Comparison of ENCODE assay signal across 26 cellular contexts in the genomic region with DNA sequence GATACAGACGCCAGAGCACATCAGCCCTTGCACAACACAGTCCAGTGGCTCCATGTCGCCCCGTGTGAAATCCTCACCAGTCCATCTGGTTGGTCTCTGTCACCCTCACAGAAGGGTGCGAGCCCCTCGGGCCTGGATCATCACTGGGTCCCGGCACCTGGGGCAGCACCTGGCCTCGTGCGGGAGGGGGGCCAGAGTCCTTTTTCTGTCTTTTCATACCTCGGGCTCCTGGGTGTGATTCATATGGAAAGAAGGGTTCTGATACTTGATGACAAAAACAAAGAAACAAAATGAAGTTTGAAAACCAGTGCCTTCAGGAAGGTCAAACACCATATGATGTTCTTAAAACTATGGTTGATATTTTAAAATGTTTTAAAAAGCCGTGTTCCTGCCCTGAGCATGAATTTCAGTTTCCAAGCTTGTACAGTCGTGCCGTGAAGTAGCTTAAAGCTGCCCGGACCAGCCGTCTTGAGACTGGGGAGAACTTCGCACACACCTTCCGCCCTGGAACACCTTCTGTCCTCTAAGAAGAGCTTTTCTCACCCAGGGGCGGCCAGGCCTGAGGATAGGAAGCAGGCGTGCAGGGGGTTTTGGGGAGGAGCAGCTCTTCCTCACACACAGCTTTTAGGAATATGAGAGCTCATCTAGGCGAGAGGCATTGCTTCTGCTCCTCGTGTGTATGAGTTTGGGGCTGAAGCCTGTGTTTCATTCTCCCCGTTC. TPM values are rescaled to one million over a fixed set of nuclear protein-coding genes. Genes with fewer than 3 reads are reported as not detected.
DNase-seq lines count a peak whose midpoint lies in the region; ATAC-seq, FAIRE-seq and TF ChIP-seq lines count a peak whose summit lies in the region.
"Had no signal": no experiment of that assay in that cellular context is flagged by ENCODE, and none has a peak within 500 bp of the region (broad histone marks: within the 10 kb centered on the region; RNA-seq: fewer than 3 reads in every experiment).

No MANE protein-coding gene starts in this region.

- TF ChIP-seq EP300 in GM12878 (IDR thresholded peaks at IDR 0.05; ENCODE audit: borderline replicate concordance in 1 of 2, control insufficient read depth in 1 of 2, low read depth in 2 of 2, low read length in 2 of 2), result no peak

- peak; percentile 32 for DNase-seq in natural killer cell treated with Interleukin-12 subunit alpha and Interleukin-12 subunit beta and Interleukin-15 and Interleukin-18, amount 100 ng/mL, for 72 hours (ENCODE audit: low spot score)
- DNase-seq in natural killer cell (no peak), GM12878 (ENCODE audit: low read depth, low spot score) (no peak), neural crest cell (ENCODE audit: low read depth, low spot score) (no peak), medulla oblongata (ENCODE audit: extremely low spot score) (no peak), OCI-M1 (lab: John Stamatoyannopoulos, UW) (no peak)
- no peak for DNase-seq in NK-92 treated with Interleukin-12 subunit alpha and Interleukin-12 subunit beta, amount 100 ng/mL, for 24 hours (lab: John Stamatoyannopoulos, UW)
- DNase-seq: activated CD8-positive, alpha-beta memory T cell treated with anti-CD3 and anti-CD28 coated beads, Interleukin-2, amount 10 ng/mL, durations not matched to agents 7 days and 5 days; cerebellar nuclear complex; DMS79; GDM1; HCEC 1CT; islet precursor cell; left ventricle myocardium superior; NCI-H1105 treated with DMSO at 0.1 percent for 48 hours; retina; upper lobe of left lung had no signal

- no peaks in the 10 kb centered on the region for H3K79me2 ChIP-seq in GM12878 (ENCODE audit: control insufficient read depth, insufficient read depth, low read length)

- WGBS in GM12878 (ENCODE audit: insufficient coverage, insufficient replicate concordance, low lambda C conversion rate, missing lambda C conversion rate), result 36% methylated on average over 20 of the region's 21 CpGs

- no peaks in the 10 kb centered on the region for H3K9me3 ChIP-seq in GM12878 (replicated peaks; ENCODE audit: control insufficient read depth, insufficient read depth, low read length)
- H3K9me3 ChIP-seq: BLaER1, ovary, upper lobe of left lung had no signal

- no peaks in the 10 kb centered on the region for H3K27me3 ChIP-seq in GM12878 (replicated peaks in 1 of 2; ENCODE audit: control insufficient read depth in 2 of 2, insufficient read depth in 2 of 2, low read length in 1 of 2)
- H3K27me3 ChIP-seq: BLaER1, dorsolateral prefrontal cortex, ovary, upper lobe of left lung had no signal

- no peak overlapping the region for H3K4me3 ChIP-seq in GM12878
- H3K4me3 ChIP-seq: BLaER1, dorsolateral prefrontal cortex, ovary, smooth muscle cell, upper lobe of left lung had no signal

- ATAC-seq in natural killer cell treated with Interleukin-12 subunit alpha and Interleukin-12 subunit beta and Interleukin-15 and Interleukin-18, amount 100 ng/mL, for 72 hours, result no peak
- ATAC-seq in natural killer cell, result no peak
- no peak for ATAC-seq in GM12878
- ATAC-seq in GM18909 (IDR thresholded peaks at IDR 0.05; ENCODE audit: poor library complexity, unreplicated experiment), result no peak
- ATAC-seq: activated CD8-positive, alpha-beta memory T cell treated with anti-CD3 and anti-CD28 coated beads, Interleukin-2, amount 10 ng/mL, durations not matched to agents 7 days and 5 days; left ventricle myocardium superior; Right ventricle myocardium inferior had no signal

- FAIRE-seq in GM12878 (lab: Jason Lieb, UNC), result no peak

- no peak overlapping the region for H3K4me3 Mint-ChIP-seq in natural killer cell treated with Interleukin-12 subunit alpha and Interleukin-12 subunit beta and Interleukin-15 and Interleukin-18, amount 100 ng/mL, for 72 hours
- H3K4me3 Mint-ChIP-seq in natural killer cell (no peak overlapping the region), neural crest cell (no peak overlapping the region)
- H3K4me3 Mint-ChIP-seq: activated CD8-positive, alpha-beta memory T cell treated with anti-CD3 and anti-CD28 coated beads, Interleukin-2, amount 10 ng/mL, durations not matched to agents 7 days and 5 days; nephron; T-helper 2 cell treated with Interferon-gamma antibody and Interleukin-4, amounts not matched to agents 5 μg/mL and 100 μg/mL, for 36 hours had no signal

- TF ChIP-seq POLR2A in GM12878 (IDR thresholded peaks at IDR 0.05; ENCODE audit: low read depth, low read length), result no peak

- POLR2A ChIA-PET in GM12878 (lab: Charles Lee), result interaction anchor here (0.5 to 1.6 kb wide), 2 partner anchors 10 to 305 kb away, joined by 3 to 5 read pairs; no protein-coding TSS in a partner anchor

- H3K27me3 Mint-ChIP-seq in natural killer cell treated with Interleukin-12 subunit alpha and Interleukin-12 subunit beta and Interleukin-15 and Interleukin-18, amount 100 ng/mL, for 72 hours, result no peaks in the 10 kb centered on the region
- H3K27me3 Mint-ChIP-seq in natural killer cell (ENCODE audit: low read depth in 2 of 2), result no peaks in the 10 kb centered on the region
- no peaks in the 10 kb centered on the region for H3K27me3 Mint-ChIP-seq in neural crest cell (ENCODE audit: low read depth)
- H3K27me3 Mint-ChIP-seq: activated CD8-positive, alpha-beta memory T cell treated with anti-CD3 and anti-CD28 coated beads, Interleukin-2, amount 10 ng/mL, durations not matched to agents 7 days and 5 days had no signal

- peaks cover 11% of the 10 kb centered on the region for H3K36me3 Mint-ChIP-seq in natural killer cell treated with Interleukin-12 subunit alpha and Interleukin-12 subunit beta and Interleukin-15 and Interleukin-18, amount 100 ng/mL, for 72 hours
- H3K36me3 Mint-ChIP-seq in natural killer cell, result peaks cover 12% of the 10 kb centered on the region
- peaks cover 7% of the 10 kb centered on the region for H3K36me3 Mint-ChIP-seq in neural crest cell (ENCODE audit: low read depth)

- in situ Hi-C loops in GM12878 (cut with MboI), result no loop called here

- no peak overlapping the region for H3K9ac ChIP-seq in GM12878 (ENCODE audit: control insufficient read depth, insufficient read depth, low read length)
- H3K9ac ChIP-seq: BLaER1 had no signal

- no peak for TF ChIP-seq RAD21 in GM12878 (IDR thresholded peaks at IDR 0.05; ENCODE audit: insufficient read depth, low read depth, low read length)

- no peaks in the 10 kb centered on the region for H4K20me1 ChIP-seq in GM12878 (ENCODE audit: control insufficient read depth, insufficient read depth)

- peaks cover 8% of the 10 kb centered on the region for H3K4me1 ChIP-seq in GM12878 (ENCODE audit: control insufficient read depth, insufficient read depth, low read length)

- no peak overlapping the region for H2AFZ ChIP-seq in GM12878 (ENCODE audit: control insufficient read depth, low read depth, low read length)

- no peaks in the 10 kb centered on the region for H3K9me3 Mint-ChIP-seq in natural killer cell treated with Interleukin-12 subunit alpha and Interleukin-12 subunit beta and Interleukin-15 and Interleukin-18, amount 100 ng/mL, for 72 hours
- H3K9me3 Mint-ChIP-seq in natural killer cell, result no peaks in the 10 kb centered on the region
- H3K9me3 Mint-ChIP-seq in neural crest cell, result peaks cover 4% of the 10 kb centered on the region
- H3K9me3 Mint-ChIP-seq: nephron; T-helper 2 cell treated with Interferon-gamma antibody and Interleukin-4, amounts not matched to agents 5 μg/mL and 100 μg/mL, for 36 hours had no signal

- H3K4me1 Mint-ChIP-seq in natural killer cell treated with Interleukin-12 subunit alpha and Interleukin-12 subunit beta and Interleukin-15 and Interleukin-18, amount 100 ng/mL, for 72 hours (ENCODE audit: low read depth in 2 of 2), result peaks cover 9 to 11% of the 10 kb centered on the region in 2 donors
- H3K4me1 Mint-ChIP-seq in natural killer cell (peaks cover 7 to 11% of the 10 kb centered on the region in 2 donors), neural crest cell (peaks cover 5% of the 10 kb centered on the region)

- no peak overlapping the region for H3K27ac ChIP-seq in GM12878 (ENCODE audit: control insufficient read depth, insufficient read depth)
- H3K27ac ChIP-seq: BLaER1, dorsolateral prefrontal cortex, ovary, upper lobe of left lung had no signal

- H3K27ac Mint-ChIP-seq in natural killer cell treated with Interleukin-12 subunit alpha and Interleukin-12 subunit beta and Interleukin-15 and Interleukin-18, amount 100 ng/mL, for 72 hours, result peak overlapping the region in 1 of 2 donors; percentile 26
- H3K27ac Mint-ChIP-seq in natural killer cell (no peak overlapping the region), neural crest cell (ENCODE audit: unreplicated experiment) (peak overlapping the region; percentile 11)
- H3K27ac Mint-ChIP-seq: activated CD8-positive, alpha-beta memory T cell treated with anti-CD3 and anti-CD28 coated beads, Interleukin-2, amount 10 ng/mL, durations not matched to agents 7 days and 5 days; nephron; T-helper 2 cell treated with Interferon-gamma antibody and Interleukin-4, amounts not matched to agents 5 μg/mL and 100 μg/mL, for 36 hours had no signal

- SMC1A ChIA-PET in GM12878 (lab: Charles Lee; ENCODE audit: uncharacterized antibody, unreplicated experiment), result interaction anchor here (1.0 to 2.0 kb wide), 2 partner anchors 12 to 13 kb away, joined by 3 to 7 read pairs; no protein-coding TSS in a partner anchor

- CTCF ChIA-PET in GM12878 (lab: Yijun Ruan, JAX), result interaction anchor here (1.2 kb wide), 2 partner anchors 10 kb away, joined by 3 to 4 read pairs; no protein-coding TSS in a partner anchor

- BruUV-seq in GM12878 (replicated peaks; lab: Mats Ljungman, UMichigan), result no TSS peak

- no peak overlapping the region for H3K4me2 ChIP-seq in GM12878 (ENCODE audit: control insufficient read depth, insufficient read depth)
- H3K4me2 ChIP-seq: BLaER1, smooth muscle cell had no signal

- intact Hi-C loops in natural killer cell (cut with micrococcal nuclease), result no loop called here
- intact Hi-C loops in GM12878 (cut with micrococcal nuclease; ENCODE audit: unreplicated experiment), result no loop called here

- TF ChIP-seq CTCF in natural killer cell (IDR thresholded peaks at IDR 0.05) (no peak), GM12878 (IDR thresholded peaks at IDR 0.05 in 2 of 3, conservative IDR thresholded peaks at IDR 0.05 in 1 of 3; ENCODE audit: control insufficient read depth in 2 of 3, extremely low read depth in 1 of 3, insufficient read depth in 1 of 3, low read depth in 3 of 3, low read length in 3 of 3) (no peak), neural crest cell (conservative IDR thresholded peaks at IDR 0.05) (no peak)

- peaks cover 11 to 19% of the 10 kb centered on the region in 2 experiments for H3K36me3 ChIP-seq in GM12878 (ENCODE audit: control insufficient read depth in 2 of 2, insufficient read depth in 2 of 2, low read length in 1 of 2)
- H3K36me3 ChIP-seq: ovary had no signal

- RAD21 ChIA-PET in GM12878 (lab: Charles Lee; ENCODE audit: unreplicated experiment), result interaction anchor here (1.2 kb wide), 1 partner anchor 12 kb away, joined by 3 read pairs; no protein-coding TSS in a partner anchor

RNA-seq across cellular contexts. Expression of gene SLC37A1, which starts 35.2 kb away (rescaled TPM):
- total RNA-seq in natural killer cell treated with Interleukin-12 subunit alpha and Interleukin-12 subunit beta and Interleukin-15 and Interleukin-18, amount 100 ng/mL, for 72 hours, result 10 to 100 TPM; 17.2 to 22.5 TPM
- total RNA-seq in natural killer cell, result 10 to 100 TPM; 24.8 to 25.8 (median 25.3) TPM
- 129 and 143 TPM in 2 replicates for total RNA-seq in GM12878 (2013; cell fraction: nucleolus; rRNA removed)
- 33.0 and 35.5 TPM in 2 replicates for total RNA-seq in GM12878 (2014; rRNA removed)
- total RNA-seq in GM12878 (2014; rRNA removed; fragmentation: Illumina TruSeq; extraction: Trizol), result 19.2 and 19.7 TPM in 2 replicates
- 30.7 and 34.8 TPM in 2 replicates for total RNA-seq in GM12878 (2021)
- polyA plus RNA-seq in GM12878 (2011; ENCODE audit: low read depth), result 6.2 TPM
- 17.7 and 23.3 TPM in 2 replicates for polyA plus RNA-seq in GM12878 (2011; rRNA removed)
- polyA plus RNA-seq in GM12878 (2011; cell fraction: cytosol; rRNA removed), result 20.2 and 24.6 TPM in 2 replicates
- 75.0 and 82.4 TPM in 2 replicates for polyA plus RNA-seq in GM12878 (2011; cell fraction: nucleus; rRNA removed)
- polyA plus RNA-seq in GM12878 (2012), result 17.7 and 18.5 TPM in 2 replicates
- 12.0 and 18.4 TPM in 2 replicates for polyA plus RNA-seq in GM12878 (2014; fragmentation: Illumina TruSeq; extraction: Trizol)
- 1 to 10 TPM; 1.1 to 2.4 TPM for polyA plus RNA-seq in GM12878 (2014; fragmentation: Nextera tagmentation; extraction: Ambion mirVana)
- 25.4 and 26.5 TPM in 2 replicates for polyA plus RNA-seq in GM12878 (2014; rRNA removed)
- polyA plus RNA-seq in GM12878 (2016; fragmentation: Nextera tagmentation; extraction: Ambion mirVana), result 10 to 100 TPM; 28.0 to 32.0 TPM
- 22.6 and 32.2 TPM in 2 replicates for polyA minus RNA-seq in GM12878 (2011; rRNA and poly(A)+ RNA removed)
- polyA minus RNA-seq in GM12878 (2011; cell fraction: cytosol; rRNA and poly(A)+ RNA removed), result 8.6 and 12.4 TPM in 2 replicates
- polyA minus RNA-seq in GM12878 (2011; cell fraction: nucleus; rRNA and poly(A)+ RNA removed), result 43.9 and 56.5 TPM in 2 replicates
- 9.1 and 9.9 TPM in 2 replicates for total RNA-seq in neural crest cell

RNA-seq across cellular contexts. Expression of gene RSPH1, which starts 52.8 kb away (rescaled TPM):
- total RNA-seq in natural killer cell treated with Interleukin-12 subunit alpha and Interleukin-12 subunit beta and Interleukin-15 and Interleukin-18, amount 100 ng/mL, for 72 hours, result under 1 TPM in 1 of 2 donors, not detected in 1; 0.25 TPM
- total RNA-seq in natural killer cell (under 1 TPM in 1 of 3 donors, not detected in 2; 0.16 TPM), GM12878 (2014; rRNA removed) (0.11 and 0.33 TPM in 2 replicates), GM12878 (2014; rRNA removed; fragmentation: Illumina TruSeq; extraction: Trizol) (0.27 and 0.37 TPM in 2 replicates), GM12878 (2021) (0.27 and 0.28 TPM in 2 replicates), neural crest cell (0.65 and 1.0 TPM in 2 replicates)
- 0.56 and 0.78 TPM in 2 replicates for total RNA-seq in GM12878 (2013; cell fraction: nucleolus; rRNA removed)
- 0.94 TPM for polyA plus RNA-seq in GM12878 (2011; ENCODE audit: low read depth)
- polyA plus RNA-seq in GM12878 (2011; rRNA removed) (0.38 and 0.59 TPM in 2 replicates), GM12878 (2014; fragmentation: Illumina TruSeq; extraction: Trizol) (0.37 and 0.67 TPM in 2 replicates), GM12878 (2014; fragmentation: Nextera tagmentation; extraction: Ambion mirVana) (under 1 TPM; 0.37 to 0.38 TPM), GM12878 (2014; rRNA removed) (0.19 and 0.81 TPM in 2 replicates), GM12878 (2016; fragmentation: Nextera tagmentation; extraction: Ambion mirVana) (1 to 10 TPM; 1.2 to 1.4 TPM)
- polyA plus RNA-seq in GM12878 (2011; cell fraction: cytosol; rRNA removed), result 0.10 and 0.21 TPM in 2 replicates
- 0.16 and 0.22 TPM in 2 replicates for polyA plus RNA-seq in GM12878 (2011; cell fraction: nucleus; rRNA removed)
- polyA plus RNA-seq in GM12878 (2012), result 0.79 and 1.1 TPM in 2 replicates
- 0.88 TPM in 1 of 2 replicates, not detected in the other for polyA minus RNA-seq in GM12878 (2011; rRNA and poly(A)+ RNA removed)
- polyA minus RNA-seq in GM12878 (2011; cell fraction: cytosol; rRNA and poly(A)+ RNA removed), result not detected in 2 replicates
- not detected in 2 replicates for polyA minus RNA-seq in GM12878 (2011; cell fraction: nucleus; rRNA and poly(A)+ RNA removed)
- total RNA-seq: activated CD8-positive, alpha-beta memory T cell treated with anti-CD3 and anti-CD28 coated beads, Interleukin-2, amount 10 ng/mL, durations not matched to agents 7 days and 5 days; left ventricle myocardium superior; Right ventricle myocardium inferior; smooth muscle cell had no signal
- polyA plus RNA-seq: AG04450 had no signal
